ENCODE assay signal across 8 cellular contexts in genomic region chr22:28976588-28976987, GRCh38.
A peak's percentile ranks its signal among the peaks of the same experiment; 100 is the strongest.
DNase-seq lines count a peak whose midpoint lies in the region; ATAC-seq and TF ChIP-seq lines count a peak whose summit lies in the region.

No MANE protein-coding gene starts in this region.

- peaks cover 17% of the 10 kb centered on the region for H3K4me1 ChIP-seq in MM.1S (ENCODE audit: low read length)

- H3K27ac Mint-ChIP-seq in osteocyte (ENCODE audit: unreplicated experiment): peak overlapping the region; percentile 65
- no peak overlapping the region for H3K27ac Mint-ChIP-seq in effector memory CD8-positive, alpha-beta T cell

- H3K27me3 ChIP-seq in MM.1S (replicated peaks; ENCODE audit: insufficient read depth, low read length): 0 out of 2 replicates have a peak, but pooled peaks cover 6% of the 10 kb centered on the region

- H3K9ac ChIP-seq in MM.1S (ENCODE audit: low read length): no peak overlapping the region

- DNase-seq in EL: peak; percentile 73
- DNase-seq in MM.1S: no peak
- DNase-seq in epithelial cell of esophagus (ENCODE audit: low read depth): peak; percentile 80
- DNase-seq in osteocyte (ENCODE audit: extremely low spot score, unreplicated experiment): no peak
- DNase-seq in NCI-H1105 treated with DMSO at 0.1 percent for 48 hours (lab: John Stamatoyannopoulos, UW): no peak
- DNase-seq in effector memory CD8-positive, alpha-beta T cell: no peak
- DNase-seq in erythroblast (lab: John Stamatoyannopoulos, UW): no peak
- no peak for DNase-seq in SKM-1 treated with dmso at 0.1 percent for 144 hours (lab: John Stamatoyannopoulos, UW; ENCODE audit: unreplicated experiment)

- peaks cover 16% of the 10 kb centered on the region for H3F3A ChIP-seq in MM.1S (ENCODE audit: insufficient read depth, low read length)

- ATAC-seq in effector memory CD8-positive, alpha-beta T cell (replicated peaks): no peak

- H3K4me3 ChIP-seq in MM.1S (ENCODE audit: low read length) (no peak overlapping the region), epithelial cell of esophagus (ENCODE audit: low read length) (no peak overlapping the region)

- H3K4me1 Mint-ChIP-seq in osteocyte (ENCODE audit: unreplicated experiment): peaks cover 36% of the 10 kb centered on the region
- no peaks in the 10 kb centered on the region for H3K4me1 Mint-ChIP-seq in effector memory CD8-positive, alpha-beta T cell (ENCODE audit: low read depth in 2 of 2)

- H3K9me3 ChIP-seq in MM.1S (replicated peaks; ENCODE audit: insufficient read depth, low read length): no peaks in the 10 kb centered on the region

- TF ChIP-seq CTCF in MM.1S (IDR thresholded peaks at IDR 0.05; ENCODE audit: low read length): no peak
- TF ChIP-seq CTCF in epithelial cell of esophagus (IDR thresholded peaks at IDR 0.05; ENCODE audit: insufficient read depth, low read depth, low read length, missing control alignments): no peak
- no peak for TF ChIP-seq CTCF in osteocyte (IDR thresholded peaks at IDR 0.05)

- H4K20me1 ChIP-seq in MM.1S (ENCODE audit: insufficient read depth, low read length): no peaks in the 10 kb centered on the region

- no peak overlapping the region for H3K27ac ChIP-seq in MM.1S (ENCODE audit: low read length)

- H3K4me3 Mint-ChIP-seq in osteocyte (ENCODE audit: unreplicated experiment): peak overlapping the region; percentile 33
- no peak overlapping the region for H3K4me3 Mint-ChIP-seq in effector memory CD8-positive, alpha-beta T cell

- no peaks in the 10 kb centered on the region for H3K36me3 Mint-ChIP-seq in osteocyte (ENCODE audit: unreplicated experiment)
- H3K36me3 Mint-ChIP-seq in effector memory CD8-positive, alpha-beta T cell (ENCODE audit: insufficient read depth): no peaks in the 10 kb centered on the region

- H3K9me3 Mint-ChIP-seq in osteocyte (ENCODE audit: unreplicated experiment): no peaks in the 10 kb centered on the region
- H3K9me3 Mint-ChIP-seq in effector memory CD8-positive, alpha-beta T cell: no peaks in the 10 kb centered on the region

- peak overlapping the region; percentile 49; the same call in 1 of the 2 replicates for H3K4me2 ChIP-seq in MM.1S (ENCODE audit: low read depth, low read length)

- H3K36me3 ChIP-seq in MM.1S (replicated peaks; ENCODE audit: insufficient read depth, low read length): no peaks in the 10 kb centered on the region

- no peaks in the 10 kb centered on the region for H3K9me2 ChIP-seq in MM.1S (replicated peaks; ENCODE audit: insufficient read depth, low read length)

- peaks cover 10% of the 10 kb centered on the region; the same call in 1 of the 2 replicates for H3K79me2 ChIP-seq in MM.1S (ENCODE audit: low read length)

- H3K27me3 Mint-ChIP-seq in osteocyte (ENCODE audit: unreplicated experiment): no peaks in the 10 kb centered on the region
- peaks cover 27 to 35% of the 10 kb centered on the region in 2 donors for H3K27me3 Mint-ChIP-seq in effector memory CD8-positive, alpha-beta T cell

- H2AFZ ChIP-seq in MM.1S (ENCODE audit: low read length): no peak overlapping the region

- no peak for TF ChIP-seq POLR2A in erythroblast (IDR thresholded peaks at IDR 0.05; ENCODE audit: low read length)

Comparison
In these comparisons a context has a peak if more than half of its experiments do, and no peak if none do; other contexts are left out.
1. DNase-seq: peak in EL (single experiment) and epithelial cell of esophagus (single experiment); none in MM.1S (single experiment), osteocyte (single experiment), NCI-H1105 treated with DMSO at 0.1 percent for 48 hours (single experiment), effector memory CD8-positive, alpha-beta T cell (0 of 3), erythroblast (0 of 2) and SKM-1 treated with dmso at 0.1 percent for 144 hours (single experiment).